1 cellular context compared by ENCODE assay signal in the genomic region with DNA sequence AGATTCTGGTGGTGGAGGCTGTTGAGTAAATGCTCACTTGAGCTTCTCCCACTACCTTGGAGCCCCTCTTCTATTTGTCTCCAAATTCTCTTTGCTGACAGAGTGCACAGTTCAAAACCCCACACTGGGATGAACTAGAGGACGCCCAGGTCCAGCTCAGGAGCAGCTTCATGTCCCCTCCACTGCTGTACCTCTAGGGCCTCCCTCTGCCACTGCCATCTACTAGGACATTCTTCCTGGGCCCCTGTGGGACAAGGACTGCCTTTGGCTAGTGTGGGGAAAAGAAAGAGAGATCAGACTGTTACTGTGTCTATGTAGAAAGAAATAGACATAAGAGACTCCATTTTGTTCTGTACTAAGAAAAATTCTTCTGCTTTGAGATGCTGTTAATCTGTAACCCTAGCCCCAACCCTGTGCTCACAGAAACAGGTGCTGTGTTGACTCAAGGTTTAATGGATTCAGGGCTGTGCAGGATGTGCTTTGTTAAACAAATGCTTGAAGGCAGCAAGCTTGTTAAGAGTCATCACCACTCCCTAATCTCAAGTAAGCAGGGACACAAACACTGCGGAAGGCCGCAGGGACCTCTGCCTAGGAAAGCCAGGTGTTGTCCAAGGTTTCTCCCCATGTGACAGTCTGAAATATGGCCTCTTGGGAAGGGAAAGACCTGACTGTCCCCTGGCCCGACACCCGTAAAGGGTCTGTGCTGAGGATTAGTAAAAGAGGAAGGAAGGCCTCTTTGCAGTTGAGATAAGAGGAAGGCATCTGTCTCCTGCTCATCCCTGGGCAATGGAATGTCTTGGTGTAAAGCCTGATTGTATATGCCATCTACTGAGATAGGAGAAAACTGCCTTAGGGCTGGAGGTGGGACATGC.
TF ChIP-seq lines count a peak whose summit lies in the region.
"Not testable (repeated sequence)": the region's sequence is repeated elsewhere in the genome, so short reads cannot be mapped to it uniquely, and the experiment has no call there.

No MANE protein-coding gene starts in this region.

TF ChIP-seq in HepG2, 621 proteins besides CTCF, POLR2A, EP300 and RAD21 (continued from another document and continues in another):
- TF ChIP-seq DPF2 (CRISPR knock-in tag; IDR thresholded peaks at IDR 0.05; ENCODE audit: borderline replicate concordance, low read depth) (peak; percentile 28; the same call in 1 of the 2 replicates), PHF21A (CRISPR knock-in tag; IDR thresholded peaks at IDR 0.05) (peak; percentile 81), BCL6 (CRISPR knock-in tag; IDR thresholded peaks at IDR 0.05) (peak; percentile 72), ZMYM3 (CRISPR knock-in tag; IDR thresholded peaks at IDR 0.05) (peak; percentile 61), SP5 (CRISPR knock-in tag; IDR thresholded peaks at IDR 0.05; ENCODE audit: borderline replicate concordance, low read depth) (peak; percentile 84), ISL2 (CRISPR knock-in tag; IDR thresholded peaks at IDR 0.05) (peak; percentile 71), SIX1 (CRISPR knock-in tag; IDR thresholded peaks at IDR 0.05; ENCODE audit: borderline replicate concordance) (peak; percentile 71; the same call in 1 of the 2 replicates), ZFP37 (CRISPR knock-in tag; IDR thresholded peaks at IDR 0.05; ENCODE audit: borderline replicate concordance) (0 out of 2 replicates have a peak, but pooled peaks have one; percentile 11), PITX1 (CRISPR knock-in tag; IDR thresholded peaks at IDR 0.05) (peak; percentile 100), YEATS2 (CRISPR knock-in tag; IDR thresholded peaks at IDR 0.05; ENCODE audit: borderline replicate concordance) (peak; percentile 61; the same call in 1 of the 2 replicates), IRF2 (CRISPR knock-in tag; IDR thresholded peaks at IDR 0.05) (peak; percentile 59; the same call in 1 of the 2 replicates), ZMAT3 (CRISPR knock-in tag; conservative IDR thresholded peaks at IDR 0.05) (peak; percentile 67; the same call in 1 of the 2 replicates), TARDBP (CRISPR knock-in tag; IDR thresholded peaks at IDR 0.05) (peak; percentile 78), BRCA1 (CRISPR knock-in tag; IDR thresholded peaks at IDR 0.05) (0 out of 2 replicates have a peak, but pooled peaks have one; percentile 44), CEBPG (CRISPR knock-in tag; IDR thresholded peaks at IDR 0.05) (0 out of 2 replicates have a peak, but pooled peaks have one; percentile 24), TBX3 (IDR thresholded peaks at IDR 0.05; ENCODE audit: borderline replicate concordance) (peak; percentile 56; the same call in 1 of the 2 replicates), HDAC2 (CRISPR knock-in tag; IDR thresholded peaks at IDR 0.05) (peak; percentile 94), RXRA (CRISPR knock-in tag; IDR thresholded peaks at IDR 0.05) (peak; percentile 34; the same call in 1 of the 2 replicates), STAG1 (CRISPR knock-in tag; IDR thresholded peaks at IDR 0.05) (peak; percentile 21; the same call in 1 of the 2 replicates), RARA (CRISPR knock-in tag; IDR thresholded peaks at IDR 0.05) (peak; percentile 79), NONO (CRISPR knock-in tag; conservative IDR thresholded peaks at IDR 0.05) (0 out of 2 replicates have a peak, but pooled peaks have one; percentile 38), ZFP1 (CRISPR knock-in tag; IDR thresholded peaks at IDR 0.05) (0 out of 2 replicates have a peak, but pooled peaks have one; percentile 70), ETV5 (CRISPR knock-in tag; IDR thresholded peaks at IDR 0.05; ENCODE audit: borderline replicate concordance) (peak; percentile 82; the same call in 1 of the 2 replicates), ZNF264 (CRISPR knock-in tag; IDR thresholded peaks at IDR 0.05) (0 out of 2 replicates have a peak, but pooled peaks have one; percentile 55), ZNF788 (CRISPR knock-in tag; IDR thresholded peaks at IDR 0.05; ENCODE audit: borderline replicate concordance) (peak; percentile 17; the same call in 1 of the 2 replicates), NR2F6 (CRISPR knock-in tag; IDR thresholded peaks at IDR 0.05) (peak; percentile 74), FOXK1 (CRISPR knock-in tag; IDR thresholded peaks at IDR 0.05; ENCODE audit: borderline replicate concordance, low read depth) (peak; percentile 74), HOXA3 (CRISPR knock-in tag; IDR thresholded peaks at IDR 0.05) (peak; percentile 84), MED1 (CRISPR knock-in tag; IDR thresholded peaks at IDR 0.05) (peak; percentile 92), HNF4A (CRISPR knock-in tag; IDR thresholded peaks at IDR 0.05) (peak; percentile 36), ELF3 (CRISPR knock-in tag; IDR thresholded peaks at IDR 0.05) (peak; percentile 68), HMG20A (CRISPR knock-in tag; IDR thresholded peaks at IDR 0.05; ENCODE audit: borderline replicate concordance) (peak; percentile 64; the same call in 1 of the 2 replicates), GATAD2A (CRISPR knock-in tag; IDR thresholded peaks at IDR 0.05) (peak; percentile 94)
- TF ChIP-seq, protein P1, sequence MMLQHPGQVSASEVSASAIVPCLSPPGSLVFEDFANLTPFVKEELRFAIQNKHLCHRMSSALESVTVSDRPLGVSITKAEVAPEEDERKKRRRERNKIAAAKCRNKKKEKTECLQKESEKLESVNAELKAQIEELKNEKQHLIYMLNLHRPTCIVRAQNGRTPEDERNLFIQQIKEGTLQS (CRISPR knock-in tag; IDR thresholded peaks at IDR 0.05), result peak; percentile 39; the same call in 1 of the 2 replicates
- TF ChIP-seq, protein P2, sequence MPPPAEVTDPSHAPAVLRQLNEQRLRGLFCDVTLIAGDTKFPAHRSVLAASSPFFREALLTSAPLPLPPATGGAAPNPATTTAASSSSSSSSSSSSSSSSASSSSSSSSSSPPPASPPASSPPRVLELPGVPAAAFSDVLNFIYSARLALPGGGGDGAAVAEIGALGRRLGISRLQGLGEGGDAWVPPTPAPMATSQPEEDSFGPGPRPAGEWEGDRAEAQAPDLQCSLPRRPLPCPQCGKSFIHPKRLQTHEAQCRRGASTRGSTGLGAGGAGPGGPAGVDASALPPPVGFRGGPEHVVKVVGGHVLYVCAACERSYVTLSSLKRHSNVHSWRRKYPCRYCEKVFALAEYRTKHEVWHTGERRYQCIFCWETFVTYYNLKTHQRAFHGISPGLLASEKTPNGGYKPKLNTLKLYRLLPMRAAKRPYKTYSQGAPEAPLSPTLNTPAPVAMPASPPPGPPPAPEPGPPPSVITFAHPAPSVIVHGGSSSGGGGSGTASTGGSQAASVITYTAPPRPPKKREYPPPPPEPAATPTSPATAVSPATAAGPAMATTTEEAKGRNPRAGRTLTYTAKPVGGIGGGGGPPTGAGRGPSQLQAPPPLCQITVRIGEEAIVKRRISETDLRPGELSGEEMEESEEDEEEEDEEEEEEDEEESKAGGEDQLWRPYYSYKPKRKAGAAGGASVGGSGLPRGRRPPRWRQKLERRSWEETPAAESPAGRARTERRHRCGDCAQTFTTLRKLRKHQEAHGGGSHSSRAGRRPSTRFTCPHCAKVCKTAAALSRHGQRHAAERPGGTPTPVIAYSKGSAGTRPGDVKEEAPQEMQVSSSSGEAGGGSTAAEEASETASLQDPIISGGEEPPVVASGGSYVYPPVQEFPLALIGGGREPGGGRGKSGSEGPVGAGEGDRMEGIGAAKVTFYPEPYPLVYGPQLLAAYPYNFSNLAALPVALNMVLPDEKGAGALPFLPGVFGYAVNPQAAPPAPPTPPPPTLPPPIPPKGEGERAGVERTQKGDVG (CRISPR knock-in tag; IDR thresholded peaks at IDR 0.05; ENCODE audit: borderline replicate concordance), result 0 out of 2 replicates have a peak, but pooled peaks have one; percentile 33
- TF ChIP-seq, protein P3, sequence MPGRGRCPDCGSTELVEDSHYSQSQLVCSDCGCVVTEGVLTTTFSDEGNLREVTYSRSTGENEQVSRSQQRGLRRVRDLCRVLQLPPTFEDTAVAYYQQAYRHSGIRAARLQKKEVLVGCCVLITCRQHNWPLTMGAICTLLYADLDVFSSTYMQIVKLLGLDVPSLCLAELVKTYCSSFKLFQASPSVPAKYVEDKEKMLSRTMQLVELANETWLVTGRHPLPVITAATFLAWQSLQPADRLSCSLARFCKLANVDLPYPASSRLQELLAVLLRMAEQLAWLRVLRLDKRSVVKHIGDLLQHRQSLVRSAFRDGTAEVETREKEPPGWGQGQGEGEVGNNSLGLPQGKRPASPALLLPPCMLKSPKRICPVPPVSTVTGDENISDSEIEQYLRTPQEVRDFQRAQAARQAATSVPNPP (CRISPR knock-in tag; IDR thresholded peaks at IDR 0.05), result 0 out of 2 replicates have a peak, but pooled peaks have one; percentile 26
- TF ChIP-seq, protein P4, sequence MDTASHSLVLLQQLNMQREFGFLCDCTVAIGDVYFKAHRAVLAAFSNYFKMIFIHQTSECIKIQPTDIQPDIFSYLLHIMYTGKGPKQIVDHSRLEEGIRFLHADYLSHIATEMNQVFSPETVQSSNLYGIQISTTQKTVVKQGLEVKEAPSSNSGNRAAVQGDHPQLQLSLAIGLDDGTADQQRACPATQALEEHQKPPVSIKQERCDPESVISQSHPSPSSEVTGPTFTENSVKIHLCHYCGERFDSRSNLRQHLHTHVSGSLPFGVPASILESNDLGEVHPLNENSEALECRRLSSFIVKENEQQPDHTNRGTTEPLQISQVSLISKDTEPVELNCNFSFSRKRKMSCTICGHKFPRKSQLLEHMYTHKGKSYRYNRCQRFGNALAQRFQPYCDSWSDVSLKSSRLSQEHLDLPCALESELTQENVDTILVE (CRISPR knock-in tag; IDR thresholded peaks at IDR 0.05), result 0 out of 2 replicates have a peak, but pooled peaks have one; percentile 35
- TF ChIP-seq, protein P5, sequence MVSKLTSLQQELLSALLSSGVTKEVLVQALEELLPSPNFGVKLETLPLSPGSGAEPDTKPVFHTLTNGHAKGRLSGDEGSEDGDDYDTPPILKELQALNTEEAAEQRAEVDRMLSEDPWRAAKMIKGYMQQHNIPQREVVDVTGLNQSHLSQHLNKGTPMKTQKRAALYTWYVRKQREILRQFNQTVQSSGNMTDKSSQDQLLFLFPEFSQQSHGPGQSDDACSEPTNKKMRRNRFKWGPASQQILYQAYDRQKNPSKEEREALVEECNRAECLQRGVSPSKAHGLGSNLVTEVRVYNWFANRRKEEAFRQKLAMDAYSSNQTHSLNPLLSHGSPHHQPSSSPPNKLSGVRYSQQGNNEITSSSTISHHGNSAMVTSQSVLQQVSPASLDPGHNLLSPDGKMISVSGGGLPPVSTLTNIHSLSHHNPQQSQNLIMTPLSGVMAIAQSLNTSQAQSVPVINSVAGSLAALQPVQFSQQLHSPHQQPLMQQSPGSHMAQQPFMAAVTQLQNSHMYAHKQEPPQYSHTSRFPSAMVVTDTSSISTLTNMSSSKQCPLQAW (CRISPR knock-in tag; IDR thresholded peaks at IDR 0.05), result peak; percentile 97
- not testable (repeated sequence) for TF ChIP-seq NONO, NR2F6 (IDR thresholded peaks at IDR 0.05)
- TF ChIP-seq, protein P6, sequence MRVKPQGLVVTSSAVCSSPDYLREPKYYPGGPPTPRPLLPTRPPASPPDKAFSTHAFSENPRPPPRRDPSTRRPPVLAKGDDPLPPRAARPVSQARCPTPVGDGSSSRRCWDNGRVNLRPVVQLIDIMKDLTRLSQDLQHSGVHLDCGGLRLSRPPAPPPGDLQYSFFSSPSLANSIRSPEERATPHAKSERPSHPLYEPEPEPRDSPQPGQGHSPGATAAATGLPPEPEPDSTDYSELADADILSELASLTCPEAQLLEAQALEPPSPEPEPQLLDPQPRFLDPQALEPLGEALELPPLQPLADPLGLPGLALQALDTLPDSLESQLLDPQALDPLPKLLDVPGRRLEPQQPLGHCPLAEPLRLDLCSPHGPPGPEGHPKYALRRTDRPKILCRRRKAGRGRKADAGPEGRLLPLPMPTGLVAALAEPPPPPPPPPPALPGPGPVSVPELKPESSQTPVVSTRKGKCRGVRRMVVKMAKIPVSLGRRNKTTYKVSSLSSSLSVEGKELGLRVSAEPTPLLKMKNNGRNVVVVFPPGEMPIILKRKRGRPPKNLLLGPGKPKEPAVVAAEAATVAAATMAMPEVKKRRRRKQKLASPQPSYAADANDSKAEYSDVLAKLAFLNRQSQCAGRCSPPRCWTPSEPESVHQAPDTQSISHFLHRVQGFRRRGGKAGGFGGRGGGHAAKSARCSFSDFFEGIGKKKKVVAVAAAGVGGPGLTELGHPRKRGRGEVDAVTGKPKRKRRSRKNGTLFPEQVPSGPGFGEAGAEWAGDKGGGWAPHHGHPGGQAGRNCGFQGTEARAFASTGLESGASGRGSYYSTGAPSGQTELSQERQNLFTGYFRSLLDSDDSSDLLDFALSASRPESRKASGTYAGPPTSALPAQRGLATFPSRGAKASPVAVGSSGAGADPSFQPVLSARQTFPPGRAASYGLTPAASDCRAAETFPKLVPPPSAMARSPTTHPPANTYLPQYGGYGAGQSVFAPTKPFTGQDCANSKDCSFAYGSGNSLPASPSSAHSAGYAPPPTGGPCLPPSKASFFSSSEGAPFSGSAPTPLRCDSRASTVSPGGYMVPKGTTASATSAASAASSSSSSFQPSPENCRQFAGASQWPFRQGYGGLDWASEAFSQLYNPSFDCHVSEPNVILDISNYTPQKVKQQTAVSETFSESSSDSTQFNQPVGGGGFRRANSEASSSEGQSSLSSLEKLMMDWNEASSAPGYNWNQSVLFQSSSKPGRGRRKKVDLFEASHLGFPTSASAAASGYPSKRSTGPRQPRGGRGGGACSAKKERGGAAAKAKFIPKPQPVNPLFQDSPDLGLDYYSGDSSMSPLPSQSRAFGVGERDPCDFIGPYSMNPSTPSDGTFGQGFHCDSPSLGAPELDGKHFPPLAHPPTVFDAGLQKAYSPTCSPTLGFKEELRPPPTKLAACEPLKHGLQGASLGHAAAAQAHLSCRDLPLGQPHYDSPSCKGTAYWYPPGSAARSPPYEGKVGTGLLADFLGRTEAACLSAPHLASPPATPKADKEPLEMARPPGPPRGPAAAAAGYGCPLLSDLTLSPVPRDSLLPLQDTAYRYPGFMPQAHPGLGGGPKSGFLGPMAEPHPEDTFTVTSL (CRISPR knock-in tag; IDR thresholded peaks at IDR 0.05; ENCODE audit: borderline replicate concordance), result peak; percentile 68; the same call in 1 of the 2 replicates
- TF ChIP-seq, protein P7, sequence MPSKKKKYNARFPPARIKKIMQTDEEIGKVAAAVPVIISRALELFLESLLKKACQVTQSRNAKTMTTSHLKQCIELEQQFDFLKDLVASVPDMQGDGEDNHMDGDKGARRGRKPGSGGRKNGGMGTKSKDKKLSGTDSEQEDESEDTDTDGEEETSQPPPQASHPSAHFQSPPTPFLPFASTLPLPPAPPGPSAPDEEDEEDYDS (CRISPR knock-in tag; IDR thresholded peaks at IDR 0.05), result peak; percentile 73
